In the genomic region with DNA sequence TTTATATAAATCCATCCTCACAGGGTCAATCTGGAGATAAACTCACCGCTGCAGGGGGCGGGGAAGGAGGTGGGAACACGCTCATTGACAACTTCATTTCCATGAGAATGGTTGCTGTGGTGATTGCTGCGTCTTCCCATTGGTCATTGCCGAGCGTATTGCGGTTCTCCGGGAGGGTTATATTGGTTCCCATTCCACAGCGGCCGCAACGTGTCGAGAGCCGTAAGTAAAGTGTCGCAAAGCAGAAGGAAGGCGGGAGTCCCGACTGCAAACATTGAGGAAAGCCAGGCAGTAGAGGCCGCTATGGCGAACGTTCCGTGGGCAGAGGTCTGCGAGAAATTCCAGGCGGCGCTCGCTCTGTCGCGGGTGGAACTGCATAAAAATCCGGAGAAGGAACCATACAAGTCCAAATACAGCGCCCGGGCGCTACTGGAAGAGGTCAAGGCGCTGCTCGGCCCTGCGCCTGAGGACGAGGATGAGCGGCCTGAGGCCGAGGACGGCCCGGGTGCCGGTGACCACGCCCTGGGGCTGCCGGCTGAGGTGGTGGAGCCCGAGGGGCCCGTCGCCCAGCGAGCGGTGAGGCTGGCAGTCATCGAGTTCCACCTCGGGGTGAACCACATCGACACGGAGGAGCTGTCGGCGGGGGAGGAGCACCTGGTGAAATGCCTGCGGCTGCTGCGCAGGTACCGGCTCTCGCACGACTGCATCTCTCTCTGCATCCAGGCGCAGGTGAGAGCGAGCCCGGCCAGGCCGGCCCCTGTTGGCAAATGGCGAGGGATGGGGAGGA, we compare ENCODE assay signal across 8 cellular contexts. TPM values are rescaled to one million over a fixed set of nuclear protein-coding genes. Genes with fewer than 3 reads are reported as not detected.
A peak's percentile ranks its signal among the peaks of the same experiment; 100 is the strongest.
DNase-seq lines count a peak whose midpoint lies in the region; ATAC-seq and TF ChIP-seq lines count a peak whose summit lies in the region.

A gene with protein sequence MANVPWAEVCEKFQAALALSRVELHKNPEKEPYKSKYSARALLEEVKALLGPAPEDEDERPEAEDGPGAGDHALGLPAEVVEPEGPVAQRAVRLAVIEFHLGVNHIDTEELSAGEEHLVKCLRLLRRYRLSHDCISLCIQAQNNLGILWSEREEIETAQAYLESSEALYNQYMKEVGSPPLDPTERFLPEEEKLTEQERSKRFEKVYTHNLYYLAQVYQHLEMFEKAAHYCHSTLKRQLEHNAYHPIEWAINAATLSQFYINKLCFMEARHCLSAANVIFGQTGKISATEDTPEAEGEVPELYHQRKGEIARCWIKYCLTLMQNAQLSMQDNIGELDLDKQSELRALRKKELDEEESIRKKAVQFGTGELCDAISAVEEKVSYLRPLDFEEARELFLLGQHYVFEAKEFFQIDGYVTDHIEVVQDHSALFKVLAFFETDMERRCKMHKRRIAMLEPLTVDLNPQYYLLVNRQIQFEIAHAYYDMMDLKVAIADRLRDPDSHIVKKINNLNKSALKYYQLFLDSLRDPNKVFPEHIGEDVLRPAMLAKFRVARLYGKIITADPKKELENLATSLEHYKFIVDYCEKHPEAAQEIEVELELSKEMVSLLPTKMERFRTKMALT (plus strand): TSS at position 274 of the 787 bp plus-strand sequence. CDS start 30 bp downstream, at position 304.

- in situ Hi-C loops in G401 (cut with HindIII; ENCODE audit: low sequenced_read_pairs) = no loop called here

- TF ChIP-seq CTCF in Loucy (conservative IDR thresholded peaks at IDR 0.05; ENCODE audit: low read length) (peak; percentile 57), nephron progenitor cell (IDR thresholded peaks at IDR 0.05) (peak; percentile 25)

- H3K9me3 Mint-ChIP-seq in nephron progenitor cell = no peaks in the 10 kb centered on the region
- no peaks in the 10 kb centered on the region for H3K9me3 Mint-ChIP-seq in stimulated activated naive CD8-positive, alpha-beta T cell treated with anti-CD3 and anti-CD28 coated beads, Interleukin-15, amount 100 ng/mL, for 72 hours

- H3K9ac ChIP-seq in Loucy (ENCODE audit: low read depth, low read length, poor library complexity, severe bottlenecking) = peak within 1 kb of the TSS; percentile 82

- peaks cover 39% of the 10 kb centered on the region for H3K4me1 ChIP-seq in Loucy (ENCODE audit: insufficient read depth, low read length, poor library complexity, severe bottlenecking)

- H3K4me3 Mint-ChIP-seq in nephron progenitor cell = peak within 1 kb of the TSS; percentile 97
- peak within 1 kb of the TSS; percentile 93 to 98 for H3K4me3 Mint-ChIP-seq in stimulated activated naive CD8-positive, alpha-beta T cell treated with anti-CD3 and anti-CD28 coated beads, Interleukin-15, amount 100 ng/mL, for 72 hours

- H3K36me3 ChIP-seq in H7 (replicated peaks; ENCODE audit: control insufficient read depth, insufficient read depth, low read length) (peaks cover 5% of the 10 kb centered on the region), Loucy (ENCODE audit: insufficient read depth, low read length) (peaks cover 15% of the 10 kb centered on the region; the same call in 1 of the 2 replicates)

- no peaks in the 10 kb centered on the region for H3K27me3 Mint-ChIP-seq in nephron progenitor cell (ENCODE audit: low read depth, poor library complexity)
- H3K27me3 Mint-ChIP-seq in stimulated activated naive CD8-positive, alpha-beta T cell treated with anti-CD3 and anti-CD28 coated beads, Interleukin-15, amount 100 ng/mL, for 72 hours = no peaks in the 10 kb centered on the region

- H3K4me3 ChIP-seq in H7 (ENCODE audit: insufficient read depth, low read depth, low read length) = peak within 1 kb of the TSS; percentile 99
- H3K4me3 ChIP-seq in Loucy (ENCODE audit: low read length, poor library complexity, severe bottlenecking) = peak within 1 kb of the TSS; percentile 86

- no peaks in the 10 kb centered on the region for H3K9me3 ChIP-seq in Loucy (ENCODE audit: insufficient read depth, low read depth, low read length)

- peak; percentile 99 for DNase-seq in G401 (ENCODE audit: low spot score)
- DNase-seq in H7 = peak; percentile 93
- DNase-seq in SIG-M5 (lab: John Stamatoyannopoulos, UW) = peak; percentile 84
- peak; percentile 40 for DNase-seq in activated gamma-delta T cell (lab: John Stamatoyannopoulos, UW)
- peak; percentile 97 for DNase-seq in fibroblast of the conjunctiva (ENCODE audit: low read depth)
- DNase-seq in nephron progenitor cell = peak; percentile 85
- peak; percentile 70 to 87 for DNase-seq in stimulated activated naive CD8-positive, alpha-beta T cell treated with anti-CD3 and anti-CD28 coated beads, Interleukin-15, amount 100 ng/mL, for 72 hours

- H3K27ac Mint-ChIP-seq in nephron progenitor cell = peak within 1 kb of the TSS; percentile 97
- H3K27ac Mint-ChIP-seq in stimulated activated naive CD8-positive, alpha-beta T cell treated with anti-CD3 and anti-CD28 coated beads, Interleukin-15, amount 100 ng/mL, for 72 hours = peak within 1 kb of the TSS; percentile 85 to 98

- peak; percentile 89 for ATAC-seq in stimulated activated naive CD8-positive, alpha-beta T cell treated with anti-CD3 and anti-CD28 coated beads, Interleukin-15, amount 100 ng/mL, for 72 hours

- H2AFZ ChIP-seq in Loucy (ENCODE audit: low read length) = peak within 1 kb of the TSS; percentile 98

- peaks cover 14% of the 10 kb centered on the region for H3K36me3 Mint-ChIP-seq in nephron progenitor cell (ENCODE audit: low read depth)

- no peaks in the 10 kb centered on the region for H4K20me1 ChIP-seq in Loucy (ENCODE audit: insufficient read depth, low read length, poor library complexity, severe bottlenecking)

- peaks cover 53% of the 10 kb centered on the region for H3K4me1 Mint-ChIP-seq in nephron progenitor cell
- H3K4me1 Mint-ChIP-seq in stimulated activated naive CD8-positive, alpha-beta T cell treated with anti-CD3 and anti-CD28 coated beads, Interleukin-15, amount 100 ng/mL, for 72 hours = peaks cover 49% of the 10 kb centered on the region

- 0 out of 2 replicates have a peak, but pooled peaks cover 3% of the 10 kb centered on the region for H3F3A ChIP-seq in Loucy (ENCODE audit: low read depth)

- H3K4me2 ChIP-seq in Loucy (ENCODE audit: low read depth, low read length, poor library complexity, severe bottlenecking) = peak within 1 kb of the TSS; percentile 87

- H3K9me2 ChIP-seq in Loucy (replicated peaks; ENCODE audit: low read depth, low read length) = no peaks in the 10 kb centered on the region

- H3K27me3 ChIP-seq in H7 (ENCODE audit: control insufficient read depth, insufficient read depth, low read length) (no peaks in the 10 kb centered on the region), Loucy (ENCODE audit: insufficient read depth, low read length, poor library complexity, severe bottlenecking) (no peaks in the 10 kb centered on the region)

- H3K79me2 ChIP-seq in Loucy (ENCODE audit: insufficient read depth, low read length) = peaks cover 49% of the 10 kb centered on the region

RNA-seq across cellular contexts. Expression of the gene that starts here (rescaled TPM):
- 23.6 and 35.4 TPM in 2 replicates for total RNA-seq in G401 (2014; rRNA removed; shearing (Covaris generic))
- total RNA-seq in H7 (2014; rRNA removed; shearing (Covaris generic)) = 38.2 and 41.4 TPM in 2 replicates

Comparison
In these comparisons a context has a peak if more than half of its experiments do, and no peak if none do; other contexts are left out.
1. Peak in every context shown above with its lines: DNase-seq, ATAC-seq and H3K4me3 ChIP-seq.
2. DNase-seq: peak in every context shown above with its lines; median percentile 99 in G401; 97 in fibroblast of the conjunctiva; 93 in H7; 85 in nephron progenitor cell; 84 in SIG-M5; 78 in stimulated activated naive CD8-positive, alpha-beta T cell treated with anti-CD3 and anti-CD28 coated beads, Interleukin-15, amount 100 ng/mL, for 72 hours; 40 in activated gamma-delta T cell.